In genomic region chr16:29995911-29996772, GRCh38 we compare ENCODE assay signal across 8 cellular contexts. TPM values are rescaled to one million over a fixed set of nuclear protein-coding genes. Genes with fewer than 3 reads are reported as not detected.
DNase-seq lines count a peak whose midpoint lies in the region; ATAC-seq and TF ChIP-seq lines count a peak whose summit lies in the region.

Gene INO80E (plus strand): TSS chr16:29996241. CDS start chr16:29996311, 70 bp downstream.

- TF ChIP-seq CTCF in Peyer's patch (IDR thresholded peaks at IDR 0.05), result no peak

- TF ChIP-seq POLR2A in Peyer's patch (IDR thresholded peaks at IDR 0.05), result peak; percentile 39 to 45

- peak; percentile 86 for DNase-seq in DMS53 treated with DMSO at 0.1 percent for 48 hours (lab: John Stamatoyannopoulos, UW; ENCODE audit: unreplicated experiment)
- DNase-seq in KBM-7, result peak; percentile 95
- DNase-seq in Peyer's patch, result peak; percentile 97 to 100 (median 99)
- DNase-seq in activated T-cell treated with anti-CD3 and anti-CD28 coated beads, Interleukin-2, amount 50 U/mL, for 48 hours, result peak; percentile 99
- DNase-seq in stimulated activated CD8-positive, alpha-beta memory T cell treated with anti-CD3 and anti-CD28 coated beads, Interleukin-7, amount 100 ng/mL, for 48 hours (ENCODE audit: extremely low read depth in 1 of 2, low read depth in 1 of 2), result peak; percentile 99

- in situ Hi-C loops in KBM-7 (cut with MboI; ENCODE audit: low pct_unique_long_range_greater_than_20kb, low sequenced_read_pairs), result no loop called here

- no peaks in the 10 kb centered on the region for H3K27me3 ChIP-seq in Peyer's patch
- no peaks in the 10 kb centered on the region for H3K27me3 ChIP-seq in muscle layer of duodenum (ENCODE audit: low read depth, low read length)

- no peaks in the 10 kb centered on the region for H3K9me3 ChIP-seq in Peyer's patch
- no peaks in the 10 kb centered on the region for H3K9me3 ChIP-seq in muscle layer of duodenum (ENCODE audit: control insufficient read depth in 1 of 2, low read length in 2 of 2)

- H3K4me3 ChIP-seq in Peyer's patch (peak within 1 kb of the TSS; percentile 59 to 84 (median 82)), muscle layer of duodenum (ENCODE audit: low read depth in 1 of 2, low read length in 2 of 2) (peak within 1 kb of the TSS; percentile 95 to 98)

- ATAC-seq in GM21717 (IDR thresholded peaks at IDR 0.05; ENCODE audit: unreplicated experiment), result peak; percentile 72
- peak; percentile 97 for ATAC-seq in esophagus mucosa

- H3K27ac ChIP-seq in Peyer's patch, result peak within 1 kb of the TSS; percentile 93 to 98 (median 95)
- peak within 1 kb of the TSS; percentile 99 for H3K27ac ChIP-seq in muscle layer of duodenum (ENCODE audit: low read length)

- H3K4me1 ChIP-seq in Peyer's patch (peaks cover 0 to 23% (median 2%) of the 10 kb centered on the region in 4 donors), muscle layer of duodenum (ENCODE audit: control insufficient read depth in 1 of 2, insufficient read depth in 2 of 2, low read length in 2 of 2) (peaks cover 20 to 22% of the 10 kb centered on the region in 2 donors)

- H3K36me3 ChIP-seq in Peyer's patch (peaks cover 0 to 48% (median 1%) of the 10 kb centered on the region in 3 donors), muscle layer of duodenum (ENCODE audit: control insufficient read depth in 1 of 2, insufficient read depth in 2 of 2, low read length in 2 of 2) (peaks cover 12 to 42% of the 10 kb centered on the region in 2 donors)

RNA-seq across cellular contexts. Expression of gene INO80E, which starts in this region (rescaled TPM):
- 10 to 100 TPM; 46.6 to 85.8 (median 75.9) TPM for total RNA-seq in Peyer's patch
- total RNA-seq in esophagus mucosa, result 37.0 TPM

Comparison
In these comparisons a context has a peak if more than half of its experiments do, and no peak if none do; other contexts are left out.
1. Peak in every context shown above with its lines: DNase-seq, ATAC-seq, H3K4me3 ChIP-seq and H3K27ac ChIP-seq.